15 cellular contexts compared by ENCODE assay signal in the genomic region with DNA sequence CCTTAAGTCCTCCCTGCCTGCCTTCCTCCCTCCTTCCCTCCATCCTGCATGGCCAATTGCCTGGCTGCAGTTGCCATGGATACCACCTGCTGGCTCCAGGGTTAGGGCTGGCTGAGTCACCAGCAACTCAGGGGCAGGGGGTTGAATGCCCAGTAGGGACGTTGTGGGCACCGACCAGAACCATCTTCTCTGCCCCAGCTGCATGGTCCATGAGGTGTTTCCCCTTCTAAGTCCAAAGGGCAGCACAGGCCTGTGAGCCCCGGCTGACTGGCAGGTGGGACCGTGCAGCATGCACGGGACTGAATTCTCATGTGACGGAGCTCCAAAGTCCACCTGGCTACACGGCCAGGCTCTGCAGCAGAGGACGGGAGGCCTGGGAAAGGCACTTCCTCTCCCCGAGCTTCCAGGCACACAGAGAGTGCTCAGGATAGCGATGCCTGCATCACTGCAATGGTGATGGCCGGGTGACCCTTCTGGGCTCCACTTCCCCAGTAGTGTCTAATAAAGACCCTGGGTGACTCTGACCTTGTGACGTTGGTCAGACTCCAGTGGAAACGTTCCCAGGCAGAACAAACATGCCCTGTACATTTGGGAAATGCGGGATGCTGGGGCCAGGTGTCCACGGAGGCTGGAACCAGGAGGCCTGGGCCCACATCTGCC. TPM values are rescaled to one million over a fixed set of nuclear protein-coding genes. Genes with fewer than 3 reads are reported as not detected.
DNase-seq lines count a peak whose midpoint lies in the region; ATAC-seq and TF ChIP-seq lines count a peak whose summit lies in the region.
"Had no signal": no experiment of that assay in that cellular context is flagged by ENCODE, and none has a peak within 500 bp of the region (broad histone marks: within the 10 kb centered on the region; RNA-seq: fewer than 3 reads in every experiment).

No MANE protein-coding gene starts in this region.

- no peak overlapping the region for H3K4me3 Mint-ChIP-seq in activated CD4-positive, alpha-beta T cell treated with anti-CD3 and anti-CD28 coated beads, Interleukin-2, amount 10 ng/mL, durations not matched to agents 7 days and 5 days
- H3K4me3 Mint-ChIP-seq: activated naive CD4-positive, alpha-beta T cell treated with anti-CD3 and anti-CD28 coated beads, Interleukin-2, amount 10 ng/mL, durations not matched to agents 7 days and 5 days; memory B cell had no signal

- DNase-seq in epithelial cell of proximal tubule (ENCODE audit: low read depth) (peak; percentile 52), dorsolateral prefrontal cortex (no peak), NCI-H1048 (lab: John Stamatoyannopoulos, UW) (no peak)
- no peak for DNase-seq in activated CD4-positive, alpha-beta T cell treated with anti-CD3 and anti-CD28 coated beads, Interleukin-2, amount 10 ng/mL, durations not matched to agents 7 days and 5 days
- DNase-seq: activated naive CD4-positive, alpha-beta T cell treated with anti-CD3 and anti-CD28 coated beads, Interleukin-2, amount 10 ng/mL, durations not matched to agents 7 days and 5 days; erythroblast; hippocampal formation; NCI-H1105 treated with DMSO at 0.1 percent for 48 hours; NCI-H774; SIG-M5 had no signal

- H3K27me3 ChIP-seq in BLaER1 treated with 17β-estradiol and CSF1 and Interleukin-3, amounts not matched to agents 10 nM and 100 nM: no peaks in the 10 kb centered on the region
- H3K27me3 ChIP-seq in mucosa of stomach (ENCODE audit: control insufficient read depth, insufficient read depth, low read length) (no peaks in the 10 kb centered on the region), dorsolateral prefrontal cortex (peaks cover 0 to 6% (median 0%) of the 10 kb centered on the region in 45 donors)

- intact Hi-C loops in dorsolateral prefrontal cortex (cut with DNase I): no loop called here

- H3K4me2 ChIP-seq in BLaER1 treated with 17β-estradiol and CSF1 and Interleukin-3, amounts not matched to agents 10 nM and 100 nM: peak overlapping the region; percentile 41 to 99 (median 57)

- H3K9ac ChIP-seq in BLaER1 treated with 17β-estradiol and CSF1 and Interleukin-3, amounts not matched to agents 10 nM and 100 nM: peak overlapping the region in 1 of 11 experiments; percentile 65; a peak in 2 of 22 replicates
- peak overlapping the region; percentile 9 for H3K9ac ChIP-seq in mucosa of stomach (ENCODE audit: low read length)

- no peaks in the 10 kb centered on the region for H3K9me3 ChIP-seq in BLaER1 treated with 17β-estradiol and CSF1 and Interleukin-3, amounts not matched to agents 10 nM and 100 nM (replicated peaks in 1 of 11)
- H3K9me3 ChIP-seq in HEK293 (ENCODE audit: control insufficient read depth, insufficient read depth, low read depth, low read length): no peaks in the 10 kb centered on the region
- H3K9me3 ChIP-seq in mucosa of stomach (ENCODE audit: control insufficient read depth, low read length): no peaks in the 10 kb centered on the region

- H3K36me3 Mint-ChIP-seq in activated CD4-positive, alpha-beta T cell treated with anti-CD3 and anti-CD28 coated beads, Interleukin-2, amount 10 ng/mL, durations not matched to agents 7 days and 5 days (ENCODE audit: low read depth): no peaks in the 10 kb centered on the region
- H3K36me3 Mint-ChIP-seq: activated naive CD4-positive, alpha-beta T cell treated with anti-CD3 and anti-CD28 coated beads, Interleukin-2, amount 10 ng/mL, durations not matched to agents 7 days and 5 days; memory B cell had no signal

- H3K4me1 Mint-ChIP-seq in activated CD4-positive, alpha-beta T cell treated with anti-CD3 and anti-CD28 coated beads, Interleukin-2, amount 10 ng/mL, durations not matched to agents 7 days and 5 days: peaks cover 14% of the 10 kb centered on the region
- H3K4me1 Mint-ChIP-seq: memory B cell had no signal

- no peak overlapping the region for H3K27ac ChIP-seq in BLaER1 treated with 17β-estradiol and CSF1 and Interleukin-3, amounts not matched to agents 10 nM and 100 nM
- no peak overlapping the region for H3K27ac ChIP-seq in HEK293 (ENCODE audit: extremely low read depth, low read depth, low read length)
- peak overlapping the region in 4 of 59 donors; percentile 11 to 68 (median 41) for H3K27ac ChIP-seq in dorsolateral prefrontal cortex

- TF ChIP-seq CTCF in HEK293 (tag by site-specific recombination; IDR thresholded peaks at IDR 0.05) (no peak), epithelial cell of proximal tubule (conservative IDR thresholded peaks at IDR 0.05; ENCODE audit: low read depth, low read length) (no peak), dorsolateral prefrontal cortex (IDR thresholded peaks at IDR 0.05 in 54 of 56, conservative IDR thresholded peaks at IDR 0.05 in 2 of 56; ENCODE audit: low read depth in 1 of 56, partially characterized antibody in 56 of 56) (no peak)

- H3K4me1 ChIP-seq in BLaER1 treated with 17β-estradiol and CSF1 and Interleukin-3, amounts not matched to agents 10 nM and 100 nM: peaks cover 61 to 76% (median 68%) of the 10 kb centered on the region in 10 experiments
- H3K4me1 ChIP-seq in HEK293 (ENCODE audit: control insufficient read depth, insufficient read depth, low read length): peaks cover 7% of the 10 kb centered on the region
- peaks cover 55% of the 10 kb centered on the region for H3K4me1 ChIP-seq in mucosa of stomach (ENCODE audit: control insufficient read depth, insufficient read depth, low read length)

- H3K27me3 Mint-ChIP-seq in activated CD4-positive, alpha-beta T cell treated with anti-CD3 and anti-CD28 coated beads, Interleukin-2, amount 10 ng/mL, durations not matched to agents 7 days and 5 days: peaks cover 11% of the 10 kb centered on the region

- H3K36me3 ChIP-seq in BLaER1 treated with 17β-estradiol and CSF1 and Interleukin-3, amounts not matched to agents 10 nM and 100 nM: peaks cover 5 to 37% (median 15%) of the 10 kb centered on the region in 11 experiments; a peak in 15 of 22 replicates
- H3K36me3 ChIP-seq in HEK293 (ENCODE audit: control insufficient read depth in 2 of 2, insufficient read depth in 1 of 2, low read length in 2 of 2) (peaks cover 0 to 5% of the 10 kb centered on the region in 2 experiments; a peak in 1 of 3 replicates), mucosa of stomach (ENCODE audit: control insufficient read depth, insufficient read depth, low read length) (no peaks in the 10 kb centered on the region)

- POLR2A ChIA-PET in HEK293 (lab: Yijun Ruan, JAX): no interaction called here
- POLR2A ChIA-PET in activated CD4-positive, alpha-beta T cell treated with anti-CD3 and anti-CD28 coated beads, Interleukin-2, amount 10 ng/mL, durations not matched to agents 7 days and 5 days (lab: Charles Lee): no interaction called here

- peaks cover 0 to 85% (median 28%) of the 10 kb centered on the region in 11 experiments; a peak in 15 of 22 replicates for H4K20me1 ChIP-seq in BLaER1 treated with 17β-estradiol and CSF1 and Interleukin-3, amounts not matched to agents 10 nM and 100 nM

- no peak overlapping the region for H3K4me3 ChIP-seq in BLaER1 treated with 17β-estradiol and CSF1 and Interleukin-3, amounts not matched to agents 10 nM and 100 nM
- no peak overlapping the region for H3K4me3 ChIP-seq in HEK293 (ENCODE audit: low read depth, low read length)
- no peak overlapping the region for H3K4me3 ChIP-seq in epithelial cell of proximal tubule (ENCODE audit: low read depth, low read length)
- no peak overlapping the region for H3K4me3 ChIP-seq in mucosa of stomach (ENCODE audit: low read length)
- H3K4me3 ChIP-seq in dorsolateral prefrontal cortex: no peak overlapping the region

- no peak overlapping the region for H3K27ac Mint-ChIP-seq in activated CD4-positive, alpha-beta T cell treated with anti-CD3 and anti-CD28 coated beads, Interleukin-2, amount 10 ng/mL, durations not matched to agents 7 days and 5 days
- H3K27ac Mint-ChIP-seq: activated naive CD4-positive, alpha-beta T cell treated with anti-CD3 and anti-CD28 coated beads, Interleukin-2, amount 10 ng/mL, durations not matched to agents 7 days and 5 days; memory B cell had no signal

- CTCF ChIA-PET in HEK293 (lab: Yijun Ruan, JAX): interaction anchor here (0.6 to 4.6 kb wide), 5 partner anchors 10 to 1690 kb away, joined by 3 to 21 read pairs (median 4); no protein-coding TSS in a partner anchor
- CTCF ChIA-PET in activated CD4-positive, alpha-beta T cell treated with anti-CD3 and anti-CD28 coated beads, Interleukin-2, amount 10 ng/mL, durations not matched to agents 7 days and 5 days (lab: Charles Lee): interaction anchor here (0.6 to 2.2 kb wide), 2 partner anchors 156 to 234 kb away, joined by 4 to 5 read pairs; no protein-coding TSS in a partner anchor

- no peaks in the 10 kb centered on the region for H3K9me3 Mint-ChIP-seq in activated CD4-positive, alpha-beta T cell treated with anti-CD3 and anti-CD28 coated beads, Interleukin-2, amount 10 ng/mL, durations not matched to agents 7 days and 5 days
- H3K9me3 Mint-ChIP-seq: activated naive CD4-positive, alpha-beta T cell treated with anti-CD3 and anti-CD28 coated beads, Interleukin-2, amount 10 ng/mL, durations not matched to agents 7 days and 5 days; memory B cell had no signal

- ATAC-seq in GM18861 (IDR thresholded peaks at IDR 0.05; ENCODE audit: unreplicated experiment): no peak

TF ChIP-seq in HEK293, 187 proteins besides CTCF, POLR2A, EP300 and RAD21 (continues in another document):
- TF ChIP-seq ZNF112 (tag by site-specific recombination; IDR thresholded peaks at IDR 0.05) (no peak), ZNF707 (tag by site-specific recombination; IDR thresholded peaks at IDR 0.05) (no peak), ZNF423 (tag by site-specific recombination; IDR thresholded peaks at IDR 0.05) (no peak), SCRT2 (tag by site-specific recombination; IDR thresholded peaks at IDR 0.05) (peak; percentile 32; the same call in 1 of the 2 replicates), ZFP41 (tag by site-specific recombination; IDR thresholded peaks at IDR 0.05; ENCODE audit: borderline replicate concordance) (no peak), ZBTB1 (tag by site-specific recombination; IDR thresholded peaks at IDR 0.05) (no peak), GFI1B (tag by site-specific recombination; IDR thresholded peaks at IDR 0.05) (no peak), ZNF747 (tag by site-specific recombination; IDR thresholded peaks at IDR 0.05) (no peak), GLIS1 (tag by site-specific recombination; IDR thresholded peaks at IDR 0.05) (no peak), ZNF366 (tag by site-specific recombination; conservative IDR thresholded peaks at IDR 0.05) (peak; percentile 65), MYNN (tag by site-specific recombination; IDR thresholded peaks at IDR 0.05; ENCODE audit: borderline replicate concordance) (peak; percentile 73; the same call in 1 of the 2 replicates), ZBTB8A (tag by site-specific recombination; IDR thresholded peaks at IDR 0.05) (no peak)

RNA-seq across cellular contexts. Expression of a gene that starts 5.7 kb away (rescaled TPM):
- total RNA-seq in epithelial cell of proximal tubule (6.3 and 9.4 TPM in 2 replicates), dorsolateral prefrontal cortex (10 to 100 TPM; 18.2 to 91.9 (median 42.6) TPM)
- 1 to 10 TPM; 3.3 to 3.9 TPM for total RNA-seq in activated CD4-positive, alpha-beta T cell treated with anti-CD3 and anti-CD28 coated beads, Interleukin-2, amount 10 ng/mL, durations not matched to agents 7 days and 5 days
